Comparison of ENCODE assay signal across 24 cellular contexts in genomic region chr2:111091811-111092211, GRCh38. TPM values are rescaled to one million over a fixed set of nuclear protein-coding genes. Genes with fewer than 3 reads are reported as not detected.
DNase-seq lines count a peak whose midpoint lies in the region; ATAC-seq and TF ChIP-seq lines count a peak whose summit lies in the region.
"Had no signal": no experiment of that assay in that cellular context is flagged by ENCODE, and none has a peak within 500 bp of the region (broad histone marks: within the 10 kb centered on the region; RNA-seq: fewer than 3 reads in every experiment).

No MANE protein-coding gene starts in this region.

- no peak overlapping the region for H2AFZ ChIP-seq in PC-3 (ENCODE audit: low read length)

- H3K27me3 Mint-ChIP-seq in activated naive CD4-positive, alpha-beta T cell treated with anti-CD3 and anti-CD28 coated beads for 36 hours (ENCODE audit: low read depth) = peaks cover 42% of the 10 kb centered on the region
- peaks cover 9 to 12% of the 10 kb centered on the region in 2 donors for H3K27me3 Mint-ChIP-seq in stimulated activated naive B cell treated with anti-CD40 and anti-IgM and Interleukin-4, amounts not matched to agents 10 μg/mL and 1 μg/mL and 100 μg/mL, for 72 hours

- H3K4me1 ChIP-seq in PC-3 (ENCODE audit: insufficient read depth, low read length) = no peaks in the 10 kb centered on the region; the same call in 1 of the 2 replicates
- H3K4me1 ChIP-seq: prostate gland, upper lobe of left lung had no signal

- H3K9me3 Mint-ChIP-seq in activated naive CD4-positive, alpha-beta T cell treated with anti-CD3 and anti-CD28 coated beads for 36 hours = no peaks in the 10 kb centered on the region
- no peaks in the 10 kb centered on the region for H3K9me3 Mint-ChIP-seq in stimulated activated naive B cell treated with anti-CD40 and anti-IgM and Interleukin-4, amounts not matched to agents 10 μg/mL and 1 μg/mL and 100 μg/mL, for 72 hours
- H3K9me3 Mint-ChIP-seq: effector memory CD8-positive, alpha-beta T cell had no signal

- DNase-seq in activated naive CD4-positive, alpha-beta T cell treated with anti-CD3 and anti-CD28 coated beads for 36 hours = peak; percentile 15
- DNase-seq in activated naive CD4-positive, alpha-beta T cell treated with anti-CD3 and anti-CD28 coated beads, Interleukin-2, amount 50 U/mL, for 16 hours = no peak
- no peak for DNase-seq in stimulated activated naive B cell treated with anti-CD40 and anti-IgM and Interleukin-4, amounts not matched to agents 10 μg/mL and 1 μg/mL and 100 μg/mL, for 72 hours
- DNase-seq in dedifferentiated amniotic fluid mesenchymal stem cell (ENCODE audit: extremely low spot score) (no peak), PC-3 (no peak)
- DNase-seq: activated CD8-positive, alpha-beta memory T cell treated with anti-CD3 and anti-CD28 coated beads, Interleukin-2, amount 50 U/mL, for 4 hours; anterior cingulate cortex; C1 segment of cervical spinal cord; DMS79 treated with DMSO at 0.1 percent for 48 hours; effector memory CD8-positive, alpha-beta T cell; erythroblast; left ventricle myocardium superior; NCI-H510A; nucleus accumbens; T-helper 17 cell; upper lobe of left lung had no signal

- TF ChIP-seq CTCF in PC-3 (conservative IDR thresholded peaks at IDR 0.05; ENCODE audit: low read depth, low read length) = no peak

- no peaks in the 10 kb centered on the region for H3K27me3 ChIP-seq in PC-3 (ENCODE audit: low read length)
- H3K27me3 ChIP-seq: cardiac muscle cell, upper lobe of left lung had no signal

- no peak overlapping the region for H3K27ac Mint-ChIP-seq in activated naive CD4-positive, alpha-beta T cell treated with anti-CD3 and anti-CD28 coated beads for 36 hours
- no peak overlapping the region for H3K27ac Mint-ChIP-seq in stimulated activated naive B cell treated with anti-CD40 and anti-IgM and Interleukin-4, amounts not matched to agents 10 μg/mL and 1 μg/mL and 100 μg/mL, for 72 hours
- H3K27ac Mint-ChIP-seq: effector memory CD8-positive, alpha-beta T cell; T-helper 17 cell had no signal

- H3K36me3 Mint-ChIP-seq in activated naive CD4-positive, alpha-beta T cell treated with anti-CD3 and anti-CD28 coated beads for 36 hours (ENCODE audit: low read depth) = no peaks in the 10 kb centered on the region
- H3K36me3 Mint-ChIP-seq in stimulated activated naive B cell treated with anti-CD40 and anti-IgM and Interleukin-4, amounts not matched to agents 10 μg/mL and 1 μg/mL and 100 μg/mL, for 72 hours = no peaks in the 10 kb centered on the region

- no peak overlapping the region for H3K4me3 ChIP-seq in PC-3 (ENCODE audit: low read length)
- H3K4me3 ChIP-seq: cardiac muscle cell, coronary artery, prostate gland, upper lobe of left lung had no signal

- no TSS peak for BruUV-seq in PC-3 (replicated peaks; lab: Mats Ljungman, UMichigan)

- no peaks in the 10 kb centered on the region for H4K20me1 ChIP-seq in PC-3 (ENCODE audit: low read length)

- intact Hi-C loops in activated naive CD4-positive, alpha-beta T cell treated with anti-CD3 and anti-CD28 coated beads for 36 hours (cut with micrococcal nuclease) = loop anchor here (1.0 kb wide), 1 partner anchor 19 kb away; no protein-coding TSS in a partner anchor
- intact Hi-C loops in PC-3 (cut with micrococcal nuclease) = no loop called here

- no peak overlapping the region for H3K4me2 ChIP-seq in PC-3 (ENCODE audit: low read length)

- peak; percentile 42 for ATAC-seq in HG02759 (IDR thresholded peaks at IDR 0.05; ENCODE audit: unreplicated experiment)
- ATAC-seq in HG03565 (IDR thresholded peaks at IDR 0.05; ENCODE audit: unreplicated experiment) = peak; percentile 65
- ATAC-seq in stimulated activated naive B cell treated with anti-CD40 and anti-IgM and Interleukin-4, amounts not matched to agents 10 μg/mL and 1 μg/mL and 100 μg/mL, for 72 hours (replicated peaks) = peak; percentile 34 to 67
- no peak for ATAC-seq in PC-3
- ATAC-seq: effector memory CD8-positive, alpha-beta T cell; HCT116; left ventricle myocardium superior; sciatic nerve; SK-N-SH treated with all-trans-retinoic acid at 6 μM for 48 hours; T-helper 17 cell had no signal

- H3K4me3 Mint-ChIP-seq in activated naive CD4-positive, alpha-beta T cell treated with anti-CD3 and anti-CD28 coated beads for 36 hours = no peak overlapping the region
- H3K4me3 Mint-ChIP-seq in stimulated activated naive B cell treated with anti-CD40 and anti-IgM and Interleukin-4, amounts not matched to agents 10 μg/mL and 1 μg/mL and 100 μg/mL, for 72 hours = no peak overlapping the region
- H3K4me3 Mint-ChIP-seq: effector memory CD8-positive, alpha-beta T cell; T-helper 17 cell had no signal

- H3K9me3 ChIP-seq in PC-3 (ENCODE audit: low read length) = no peaks in the 10 kb centered on the region
- H3K9me3 ChIP-seq: prostate gland, upper lobe of left lung had no signal

- H3K27ac ChIP-seq in PC-3 (ENCODE audit: low read length) = no peak overlapping the region
- H3K27ac ChIP-seq: cardiac muscle cell, coronary artery, prostate gland, upper lobe of left lung had no signal

- POLR2A ChIA-PET in PC-3 (lab: Charles Lee; ENCODE audit: unreplicated experiment) = no interaction called here

- H3F3A ChIP-seq in PC-3 (ENCODE audit: low read length, unreplicated experiment) = no peaks in the 10 kb centered on the region

- no peaks in the 10 kb centered on the region for H3K79me2 ChIP-seq in PC-3 (ENCODE audit: low read length)

- H3K36me3 ChIP-seq in PC-3 (ENCODE audit: low read depth, low read length) = no peaks in the 10 kb centered on the region
- H3K36me3 ChIP-seq: cardiac muscle cell, prostate gland, upper lobe of left lung had no signal

- CTCF ChIA-PET in activated naive CD4-positive, alpha-beta T cell treated with anti-CD3 and anti-CD28 coated beads for 36 hours (lab: Charles Lee) = no interaction called here
- CTCF ChIA-PET in PC-3 (lab: Charles Lee) = no interaction called here

- peaks cover 7% of the 10 kb centered on the region for H3K4me1 Mint-ChIP-seq in activated naive CD4-positive, alpha-beta T cell treated with anti-CD3 and anti-CD28 coated beads for 36 hours (ENCODE audit: low read depth)
- H3K4me1 Mint-ChIP-seq in stimulated activated naive B cell treated with anti-CD40 and anti-IgM and Interleukin-4, amounts not matched to agents 10 μg/mL and 1 μg/mL and 100 μg/mL, for 72 hours = peaks cover 2 to 10% of the 10 kb centered on the region in 2 donors

- H3K9ac ChIP-seq in PC-3 (ENCODE audit: low read length) = no peak overlapping the region

- H3K9me2 ChIP-seq in PC-3 (replicated peaks; ENCODE audit: low read length) = no peaks in the 10 kb centered on the region

RNA-seq across cellular contexts. Expression of gene BCL2L11, which starts 28.9 kb away (rescaled TPM):
- 10 to 100 TPM; 11.5 to 12.8 TPM for total RNA-seq in activated naive CD4-positive, alpha-beta T cell treated with anti-CD3 and anti-CD28 coated beads for 36 hours
- total RNA-seq in PC-3 (2014; rRNA removed) = 11.3 and 24.6 TPM in 2 replicates
